Comparison of ENCODE assay signal across 22 cellular contexts in genomic region chr7:141045126-141045841, GRCh38.
DNase-seq lines count a peak whose midpoint lies in the region; ATAC-seq lines count a peak whose summit lies in the region.
"Had no signal": no experiment of that assay in that cellular context is flagged by ENCODE, and none has a peak within 500 bp of the region (broad histone marks: within the 10 kb centered on the region; RNA-seq: fewer than 3 reads in every experiment).

No MANE protein-coding gene starts in this region.

- DNase-seq in HCEC 1CT (peak; percentile 69), adipocyte (ENCODE audit: low read depth) (peak; percentile 16), kidney glomerular epithelial cell (lab: John Stamatoyannopoulos, UW) (peak; percentile 75), NCI-H1417 treated with DMSO at 0.1 percent for 48 hours (lab: John Stamatoyannopoulos, UW) (no peak), T-helper 9 cell (no peak), NCI-H446 treated with DMSO at 0.1 percent for 48 hours (lab: John Stamatoyannopoulos, UW) (no peak)
- DNase-seq: activated CD4-positive, CD25-positive, alpha-beta regulatory T cell treated with anti-CD3 and anti-CD28 coated beads, Interleukin-2, amount 50 U/mL, for 72 hours; activated naive CD4-positive, alpha-beta T cell treated with Interleukin-2 at 50 U/mL for 16 hours; activated T-cell treated with anti-CD3 and anti-CD28 coated beads, Interleukin-2, amount 50 U/mL, for 24 hours; effector memory CD4-positive, alpha-beta T cell; esophagus squamous epithelium; H7; NCI-H1105 treated with DMSO at 0.1 percent for 48 hours; NCI-H510A; RPMI8226; stimulated activated CD8-positive, alpha-beta memory T cell treated with anti-CD3 and anti-CD28 coated beads, Interleukin-4, amount 100 ng/mL, for 48 hours had no signal

- H3K9me3 ChIP-seq in adipocyte (ENCODE audit: control insufficient read depth, low read length), result no peaks in the 10 kb centered on the region
- H3K9me3 ChIP-seq: ascending aorta, esophagus squamous epithelium, right atrium auricular region had no signal

- H2AFZ ChIP-seq in ACC112 (ENCODE audit: low read length, unreplicated experiment), result no peak overlapping the region

- H3K36me3 ChIP-seq in ACC112 (ENCODE audit: insufficient read depth, low read length) (no peaks in the 10 kb centered on the region), adipocyte (ENCODE audit: control insufficient read depth, insufficient read depth, low read length, severe bottlenecking) (no peaks in the 10 kb centered on the region)
- H3K36me3 ChIP-seq: ascending aorta, esophagus squamous epithelium, right atrium auricular region had no signal

- H3K4me3 ChIP-seq in ACC112 (ENCODE audit: low read depth, low read length) (no peak overlapping the region), adipocyte (ENCODE audit: low read length) (no peak overlapping the region)
- H3K4me3 ChIP-seq: ascending aorta, esophagus squamous epithelium, GM12878, right atrium auricular region had no signal

- H3K27me3 ChIP-seq in ACC112 (ENCODE audit: insufficient read depth, low read length), result no peaks in the 10 kb centered on the region
- H3K27me3 ChIP-seq in adipocyte (replicated peaks; ENCODE audit: control insufficient read depth, insufficient read depth, low read length), result no peaks in the 10 kb centered on the region
- H3K27me3 ChIP-seq: ascending aorta, right atrium auricular region had no signal

- ATAC-seq in GM21723 (IDR thresholded peaks at IDR 0.05; ENCODE audit: unreplicated experiment), result no peak
- ATAC-seq: GM12878, SK-N-SH treated with all-trans-retinoic acid at 6 μM for 48 hours had no signal

- H3K27ac ChIP-seq in ACC112 (ENCODE audit: low read depth, low read length), result peak overlapping the region; percentile 45
- H3K27ac ChIP-seq: ascending aorta, esophagus squamous epithelium, right atrium auricular region had no signal

- no peaks in the 10 kb centered on the region for H3K79me2 ChIP-seq in ACC112 (ENCODE audit: control insufficient read depth, insufficient read depth, low read length, unreplicated experiment)

- H3K4me1 ChIP-seq in ACC112 (ENCODE audit: control insufficient read depth, insufficient read depth, low read length, unreplicated experiment) (peaks cover 5% of the 10 kb centered on the region), adipocyte (ENCODE audit: control insufficient read depth, insufficient read depth, low read length) (peaks cover 8% of the 10 kb centered on the region)
- H3K4me1 ChIP-seq: ascending aorta, esophagus squamous epithelium, right atrium auricular region had no signal

- H3K9ac ChIP-seq in adipocyte (ENCODE audit: low read length), result no peak overlapping the region

Comparison
In these comparisons a context has a peak if more than half of its experiments do, and no peak if none do; other contexts are left out.
1. DNase-seq: peak in HCEC 1CT (single experiment), adipocyte (single experiment) and kidney glomerular epithelial cell (single experiment); none in NCI-H1417 treated with DMSO at 0.1 percent for 48 hours (single experiment), T-helper 9 cell (single experiment) and NCI-H446 treated with DMSO at 0.1 percent for 48 hours (single experiment).